Comparison of ENCODE assay signal across 2 cellular contexts in the genomic region with DNA sequence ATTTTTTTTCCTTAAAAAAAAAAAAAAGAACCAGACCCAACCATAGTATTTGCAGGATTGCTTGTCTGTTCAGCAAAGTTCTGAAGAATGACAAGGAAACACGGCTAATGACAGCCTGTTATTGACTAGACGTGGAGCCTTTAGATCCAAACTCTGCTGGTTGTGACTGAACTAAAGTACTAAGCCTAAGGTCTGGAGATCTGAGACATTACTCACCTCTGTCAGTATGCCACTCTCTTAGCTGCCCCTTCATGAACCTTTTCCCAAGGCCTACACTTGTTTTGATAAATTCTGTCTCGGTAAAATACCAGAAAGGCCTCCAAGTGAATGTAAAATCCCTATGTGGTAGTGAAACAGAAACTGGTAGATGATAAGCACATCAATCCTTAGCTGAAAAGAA.
TF ChIP-seq lines count a peak whose summit lies in the region.

No MANE protein-coding gene starts in this region.

TF ChIP-seq in IMR-90, 13 proteins besides CTCF, POLR2A, EP300 and RAD21:
- no peak for TF ChIP-seq NFE2L2 (IDR thresholded peaks at IDR 0.05; ENCODE audit: low read depth, low read length)
TF ChIP-seq in IMR-90: peak in this region for 0.

TF ChIP-seq in WTC11, 78 proteins besides CTCF, POLR2A, EP300 and RAD21:
- no peak for TF ChIP-seq NR1H2 (CRISPR knock-in tag; IDR thresholded peaks at IDR 0.05)
- TF ChIP-seq TP53 (CRISPR knock-in tag; IDR thresholded peaks at IDR 0.05): no peak
- no peak for TF ChIP-seq ZNF416 (CRISPR knock-in tag; IDR thresholded peaks at IDR 0.05)
- no peak for TF ChIP-seq CREM (CRISPR knock-in tag; IDR thresholded peaks at IDR 0.05)
- TF ChIP-seq, protein P1, sequence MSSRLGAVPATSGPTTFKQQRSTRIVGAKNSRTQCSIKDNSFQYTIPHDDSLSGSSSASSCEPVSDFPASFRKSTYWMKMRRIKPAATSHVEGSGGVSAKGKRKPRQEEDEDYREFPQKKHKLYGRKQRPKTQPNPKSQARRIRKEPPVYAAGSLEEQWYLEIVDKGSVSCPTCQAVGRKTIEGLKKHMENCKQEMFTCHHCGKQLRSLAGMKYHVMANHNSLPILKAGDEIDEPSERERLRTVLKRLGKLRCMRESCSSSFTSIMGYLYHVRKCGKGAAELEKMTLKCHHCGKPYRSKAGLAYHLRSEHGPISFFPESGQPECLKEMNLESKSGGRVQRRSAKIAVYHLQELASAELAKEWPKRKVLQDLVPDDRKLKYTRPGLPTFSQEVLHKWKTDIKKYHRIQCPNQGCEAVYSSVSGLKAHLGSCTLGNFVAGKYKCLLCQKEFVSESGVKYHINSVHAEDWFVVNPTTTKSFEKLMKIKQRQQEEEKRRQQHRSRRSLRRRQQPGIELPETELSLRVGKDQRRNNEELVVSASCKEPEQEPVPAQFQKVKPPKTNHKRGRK (CRISPR knock-in tag; IDR thresholded peaks at IDR 0.05; ENCODE audit: borderline replicate concordance): no peak
- TF ChIP-seq GRHL2 (CRISPR knock-in tag; IDR thresholded peaks at IDR 0.05; ENCODE audit: insufficient replicate concordance, severe bottlenecking): no peak
- TF ChIP-seq, protein P2, sequence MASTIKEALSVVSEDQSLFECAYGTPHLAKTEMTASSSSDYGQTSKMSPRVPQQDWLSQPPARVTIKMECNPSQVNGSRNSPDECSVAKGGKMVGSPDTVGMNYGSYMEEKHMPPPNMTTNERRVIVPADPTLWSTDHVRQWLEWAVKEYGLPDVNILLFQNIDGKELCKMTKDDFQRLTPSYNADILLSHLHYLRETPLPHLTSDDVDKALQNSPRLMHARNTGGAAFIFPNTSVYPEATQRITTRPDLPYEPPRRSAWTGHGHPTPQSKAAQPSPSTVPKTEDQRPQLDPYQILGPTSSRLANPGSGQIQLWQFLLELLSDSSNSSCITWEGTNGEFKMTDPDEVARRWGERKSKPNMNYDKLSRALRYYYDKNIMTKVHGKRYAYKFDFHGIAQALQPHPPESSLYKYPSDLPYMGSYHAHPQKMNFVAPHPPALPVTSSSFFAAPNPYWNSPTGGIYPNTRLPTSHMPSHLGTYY (CRISPR knock-in tag; IDR thresholded peaks at IDR 0.05): no peak
- TF ChIP-seq OVOL2 (CRISPR knock-in tag; IDR thresholded peaks at IDR 0.05; ENCODE audit: borderline replicate concordance): no peak
- TF ChIP-seq KAT7 (CRISPR knock-in tag; IDR thresholded peaks at IDR 0.05; ENCODE audit: borderline replicate concordance): no peak
- TF ChIP-seq, protein P3, sequence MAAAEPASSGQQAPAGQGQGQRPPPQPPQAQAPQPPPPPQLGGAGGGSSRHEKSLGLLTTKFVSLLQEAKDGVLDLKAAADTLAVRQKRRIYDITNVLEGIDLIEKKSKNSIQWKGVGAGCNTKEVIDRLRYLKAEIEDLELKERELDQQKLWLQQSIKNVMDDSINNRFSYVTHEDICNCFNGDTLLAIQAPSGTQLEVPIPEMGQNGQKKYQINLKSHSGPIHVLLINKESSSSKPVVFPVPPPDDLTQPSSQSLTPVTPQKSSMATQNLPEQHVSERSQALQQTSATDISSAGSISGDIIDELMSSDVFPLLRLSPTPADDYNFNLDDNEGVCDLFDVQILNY (CRISPR knock-in tag; IDR thresholded peaks at IDR 0.05): no peak
- TF ChIP-seq FOXJ3 (CRISPR knock-in tag; IDR thresholded peaks at IDR 0.05; ENCODE audit: borderline replicate concordance): no peak
- TF ChIP-seq, protein P4, sequence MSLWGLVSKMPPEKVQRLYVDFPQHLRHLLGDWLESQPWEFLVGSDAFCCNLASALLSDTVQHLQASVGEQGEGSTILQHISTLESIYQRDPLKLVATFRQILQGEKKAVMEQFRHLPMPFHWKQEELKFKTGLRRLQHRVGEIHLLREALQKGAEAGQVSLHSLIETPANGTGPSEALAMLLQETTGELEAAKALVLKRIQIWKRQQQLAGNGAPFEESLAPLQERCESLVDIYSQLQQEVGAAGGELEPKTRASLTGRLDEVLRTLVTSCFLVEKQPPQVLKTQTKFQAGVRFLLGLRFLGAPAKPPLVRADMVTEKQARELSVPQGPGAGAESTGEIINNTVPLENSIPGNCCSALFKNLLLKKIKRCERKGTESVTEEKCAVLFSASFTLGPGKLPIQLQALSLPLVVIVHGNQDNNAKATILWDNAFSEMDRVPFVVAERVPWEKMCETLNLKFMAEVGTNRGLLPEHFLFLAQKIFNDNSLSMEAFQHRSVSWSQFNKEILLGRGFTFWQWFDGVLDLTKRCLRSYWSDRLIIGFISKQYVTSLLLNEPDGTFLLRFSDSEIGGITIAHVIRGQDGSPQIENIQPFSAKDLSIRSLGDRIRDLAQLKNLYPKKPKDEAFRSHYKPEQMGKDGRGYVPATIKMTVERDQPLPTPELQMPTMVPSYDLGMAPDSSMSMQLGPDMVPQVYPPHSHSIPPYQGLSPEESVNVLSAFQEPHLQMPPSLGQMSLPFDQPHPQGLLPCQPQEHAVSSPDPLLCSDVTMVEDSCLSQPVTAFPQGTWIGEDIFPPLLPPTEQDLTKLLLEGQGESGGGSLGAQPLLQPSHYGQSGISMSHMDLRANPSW (CRISPR knock-in tag; conservative IDR thresholded peaks at IDR 0.05; ENCODE audit: low read depth): no peak
- no peak for TF ChIP-seq SMAD4 (CRISPR knock-in tag; IDR thresholded peaks at IDR 0.05)
- TF ChIP-seq, protein P5, sequence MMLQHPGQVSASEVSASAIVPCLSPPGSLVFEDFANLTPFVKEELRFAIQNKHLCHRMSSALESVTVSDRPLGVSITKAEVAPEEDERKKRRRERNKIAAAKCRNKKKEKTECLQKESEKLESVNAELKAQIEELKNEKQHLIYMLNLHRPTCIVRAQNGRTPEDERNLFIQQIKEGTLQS (CRISPR knock-in tag; conservative IDR thresholded peaks at IDR 0.05): no peak
- TF ChIP-seq MXD4 (CRISPR knock-in tag; IDR thresholded peaks at IDR 0.05; ENCODE audit: borderline replicate concordance): no peak
- TF ChIP-seq, protein P6, sequence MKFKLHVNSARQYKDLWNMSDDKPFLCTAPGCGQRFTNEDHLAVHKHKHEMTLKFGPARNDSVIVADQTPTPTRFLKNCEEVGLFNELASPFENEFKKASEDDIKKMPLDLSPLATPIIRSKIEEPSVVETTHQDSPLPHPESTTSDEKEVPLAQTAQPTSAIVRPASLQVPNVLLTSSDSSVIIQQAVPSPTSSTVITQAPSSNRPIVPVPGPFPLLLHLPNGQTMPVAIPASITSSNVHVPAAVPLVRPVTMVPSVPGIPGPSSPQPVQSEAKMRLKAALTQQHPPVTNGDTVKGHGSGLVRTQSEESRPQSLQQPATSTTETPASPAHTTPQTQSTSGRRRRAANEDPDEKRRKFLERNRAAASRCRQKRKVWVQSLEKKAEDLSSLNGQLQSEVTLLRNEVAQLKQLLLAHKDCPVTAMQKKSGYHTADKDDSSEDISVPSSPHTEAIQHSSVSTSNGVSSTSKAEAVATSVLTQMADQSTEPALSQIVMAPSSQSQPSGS (CRISPR knock-in tag; IDR thresholded peaks at IDR 0.05; ENCODE audit: borderline replicate concordance, low read depth): no peak
- no peak for TF ChIP-seq ZNF423 (CRISPR knock-in tag; IDR thresholded peaks at IDR 0.05)
